10 cellular contexts compared by ENCODE assay signal in the genomic region with DNA sequence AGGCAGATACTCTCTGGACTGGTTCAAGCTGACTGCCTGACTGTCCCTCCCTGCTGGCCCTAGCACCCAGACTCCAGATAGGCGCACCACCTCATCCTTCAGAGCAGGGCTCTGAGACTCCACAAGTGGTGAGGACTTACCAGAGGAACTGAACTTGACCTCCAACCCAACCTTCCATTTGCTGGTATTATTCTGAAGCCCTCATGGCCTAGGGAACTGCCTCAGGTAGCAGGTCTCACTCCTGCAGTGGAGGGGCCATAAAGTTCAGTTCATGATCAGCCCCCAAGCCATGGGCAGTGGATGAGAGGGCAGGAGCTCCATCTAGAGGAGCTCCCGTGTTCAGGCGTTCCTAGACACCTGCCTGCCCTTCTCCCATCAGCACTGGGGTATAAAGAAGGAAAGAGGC. TPM values are rescaled to one million over a fixed set of nuclear protein-coding genes. Genes with fewer than 3 reads are reported as not detected.
A peak's percentile ranks its signal among the peaks of the same experiment; 100 is the strongest.
DNase-seq lines count a peak whose midpoint lies in the region; FAIRE-seq and TF ChIP-seq lines count a peak whose summit lies in the region.
"Not testable (repeated sequence)": the region's sequence is repeated elsewhere in the genome, so short reads cannot be mapped to it uniquely, and the experiment has no call there.
"Had no signal": no experiment of that assay in that cellular context is flagged by ENCODE, and none has a peak within 500 bp of the region (broad histone marks: within the 10 kb centered on the region; RNA-seq: fewer than 3 reads in every experiment).

No MANE protein-coding gene starts in this region.

- not testable (repeated sequence) for H3K4me1 ChIP-seq in kidney (ENCODE audit: control insufficient read depth in 1 of 2, insufficient read depth in 1 of 2, low read depth in 1 of 2, low read length in 2 of 2)

- intact Hi-C loops in kidney (cut with DNase I); posterior vena cava (cut with DNase I): not testable (repeated sequence)

- not testable (repeated sequence) for DNase-seq in AG04449 (ENCODE audit: low read depth, low spot score); GM12864 (ENCODE audit: low read depth); astrocyte of the spinal cord (ENCODE audit: low read depth, low spot score)
- DNase-seq in HuH-7 (ENCODE audit: low spot score) (peak; percentile 20), OCI-M1 (lab: John Stamatoyannopoulos, UW) (peak; percentile 66), erythroblast (lab: John Stamatoyannopoulos, UW) (peak; percentile 9 to 10), kidney (peak; percentile 40), posterior vena cava (ENCODE audit: low spot score) (peak; percentile 61)

- in situ Hi-C loops in astrocyte of the spinal cord (cut with HindIII; ENCODE audit: low sequenced_read_pairs) = not testable (repeated sequence)

- not testable (repeated sequence) for H3K4me3 ChIP-seq in AG04449 (ENCODE audit: low read depth, low read length); GM12864 (ENCODE audit: low read depth, low read length); astrocyte of the spinal cord (ENCODE audit: low read depth, low read length); kidney (ENCODE audit: low read length in 2 of 2)

- CTCF ChIA-PET in AG04449 (lab: Yijun Ruan, JAX) = interaction anchor here (0.5 to 10.0 kb wide), 12 partner anchors 9 to 249 kb away, joined by 3 to 231 read pairs (median 13); no protein-coding TSS in a partner anchor

- not testable (repeated sequence) for H3K9me3 ChIP-seq in kidney (ENCODE audit: control insufficient read depth in 1 of 2, low read length in 2 of 2)

- TF ChIP-seq POLR2A in erythroblast (IDR thresholded peaks at IDR 0.05; ENCODE audit: low read length) = not testable (repeated sequence)

- not testable (repeated sequence) for H3K9ac ChIP-seq in kidney (ENCODE audit: low read length in 2 of 2)

- not testable (repeated sequence) for H3K36me3 ChIP-seq in kidney (ENCODE audit: control insufficient read depth in 1 of 2, insufficient read depth in 2 of 2, low read length in 2 of 2)

- not testable (repeated sequence) for FAIRE-seq in kidney (lab: Jason Lieb, UNC)

- POLR2A ChIA-PET in AG04449 (lab: Yijun Ruan, JAX) = not testable (repeated sequence)

- peak; percentile 38 for TF ChIP-seq CTCF in AG04449 (IDR thresholded peaks at IDR 0.05; ENCODE audit: insufficient read depth, low read length, missing control alignments)
- peak; percentile 6 for TF ChIP-seq CTCF in GM12864 (IDR thresholded peaks at IDR 0.05; ENCODE audit: low read depth, low read length, missing control alignments)
- TF ChIP-seq CTCF in astrocyte of the spinal cord (IDR thresholded peaks at IDR 0.05; ENCODE audit: low read depth, low read length) = peak; percentile 28
- peak; percentile 20 for TF ChIP-seq CTCF in kidney (IDR thresholded peaks at IDR 0.05; ENCODE audit: borderline replicate concordance, extremely low read depth, insufficient read depth)

- H3K27ac ChIP-seq in kidney (ENCODE audit: low read depth in 2 of 2, low read length in 2 of 2) = not testable (repeated sequence)

RNA-seq across cellular contexts. Expression of a gene that starts 10.4 kb away (rescaled TPM):
- total RNA-seq in kidney = 41.2 TPM
- 297 TPM for polyA plus RNA-seq in kidney (ENCODE audit: insufficient read depth, low read depth, low replicate concordance)
- not detected for total RNA-seq in posterior vena cava
- total RNA-seq: natural killer cell had no signal

RNA-seq across cellular contexts. Expression of a gene that starts 35.0 kb away (rescaled TPM):
- 31.9 TPM for total RNA-seq in kidney
- polyA plus RNA-seq in kidney (ENCODE audit: insufficient read depth, low read depth, low replicate concordance) = 16.8 TPM
- 10 to 100 TPM; 16.2 to 66.4 TPM for total RNA-seq in posterior vena cava
- total RNA-seq: astrocyte, natural killer cell had no signal

RNA-seq across cellular contexts. Expression of a gene that starts 43.0 kb away (rescaled TPM):
- 120 TPM for total RNA-seq in kidney
- polyA plus RNA-seq in kidney (ENCODE audit: insufficient read depth, low read depth, low replicate concordance) = 39.9 TPM
- 100 to 1,000 TPM; 108 to 110 TPM for total RNA-seq in posterior vena cava

RNA-seq across cellular contexts. Expression of a gene that starts 46.0 kb away (rescaled TPM):
- total RNA-seq in kidney (17.5 TPM), posterior vena cava (1 to 10 TPM in 1 of 2 donors, under 1 TPM in 1; 0.74 to 3.6 TPM)
- 65.0 TPM for polyA plus RNA-seq in kidney (ENCODE audit: insufficient read depth, low read depth, low replicate concordance)
- total RNA-seq: astrocyte had no signal

Comparison
In these comparisons a context has a peak if more than half of its experiments do, and no peak if none do; other contexts are left out.
1. RNA of a gene that starts 10.4 kb away (total RNA-seq): 41.2 TPM in kidney (single experiment); not detected in posterior vena cava; every median in the first group is over 10 times any median in the second.
2. Peak in every context shown above with its lines, with median percentiles within 50 percentile points of each other: CTCF ChIP-seq.